In genomic region chr1:164559342-164560070, GRCh38 we compare ENCODE assay signal across 8 cellular contexts. TPM values are rescaled to one million over a fixed set of nuclear protein-coding genes. Genes with fewer than 3 reads are reported as not detected.
DNase-seq lines count a peak whose midpoint lies in the region; ATAC-seq, FAIRE-seq and TF ChIP-seq lines count a peak whose summit lies in the region.

No MANE protein-coding gene starts in this region.

- peaks cover 27% of the 10 kb centered on the region for H3K79me2 ChIP-seq in MM.1S (ENCODE audit: low read length)
- H3K79me2 ChIP-seq in hepatocyte: peaks cover 50% of the 10 kb centered on the region

- intact Hi-C loops in psoas muscle (cut with DNase I): loop anchor here (5.0 kb wide), 4 partner anchors 42 to 223 kb away; no protein-coding TSS in a partner anchor

- ATAC-seq in psoas muscle (peak; percentile 21 to 58 (median 41)), GM21529 (IDR thresholded peaks at IDR 0.05; ENCODE audit: unreplicated experiment) (no peak), HG03432 (IDR thresholded peaks at IDR 0.05; ENCODE audit: unreplicated experiment) (no peak)

- no peak for TF ChIP-seq POLR2A in H54 (IDR thresholded peaks at IDR 0.05; ENCODE audit: low read depth, low read length)

- no peaks in the 10 kb centered on the region for H3K27me3 ChIP-seq in MM.1S (replicated peaks; ENCODE audit: insufficient read depth, low read length)
- no peaks in the 10 kb centered on the region for H3K27me3 ChIP-seq in hepatocyte
- H3K27me3 ChIP-seq in psoas muscle (ENCODE audit: insufficient read depth in 3 of 3, low read length in 2 of 3): no peaks in the 10 kb centered on the region

- WGBS in hepatocyte (ENCODE audit: low lambda C conversion rate, missing lambda C conversion rate): 0% methylated on average over 9 of the region's 20 CpGs
- 0 to 1% (median 0%) methylated on average over 19 to 20 of the region's 20 CpGs for WGBS in psoas muscle, 3 donors

- H3F3A ChIP-seq in MM.1S (ENCODE audit: insufficient read depth, low read length): no peaks in the 10 kb centered on the region

- peaks cover 10% of the 10 kb centered on the region for H3K4me1 ChIP-seq in MM.1S (ENCODE audit: low read length)
- H3K4me1 ChIP-seq in hepatocyte (ENCODE audit: insufficient read depth): peaks cover 9% of the 10 kb centered on the region
- H3K4me1 ChIP-seq in psoas muscle: peaks cover 16% of the 10 kb centered on the region

- H3K27ac ChIP-seq in MM.1S (ENCODE audit: low read length) (peak overlapping the region; percentile 15; the same call in 1 of the 2 replicates), hepatocyte (peak overlapping the region; percentile 92), psoas muscle (peak overlapping the region; percentile 74)

- no peak for FAIRE-seq in H54 (lab: Jason Lieb, UNC)

- TF ChIP-seq CTCF in MM.1S (IDR thresholded peaks at IDR 0.05; ENCODE audit: low read length) (no peak), hepatocyte (IDR thresholded peaks at IDR 0.05; ENCODE audit: poor library complexity) (no peak), psoas muscle (IDR thresholded peaks at IDR 0.05) (no peak)

- no peaks in the 10 kb centered on the region for H4K20me1 ChIP-seq in MM.1S (ENCODE audit: insufficient read depth, low read length)
- H4K20me1 ChIP-seq in hepatocyte (ENCODE audit: insufficient read depth, poor library complexity, severe bottlenecking): no peaks in the 10 kb centered on the region

- DNase-seq in DMS114 treated with DMSO at 0.1 percent for 48 hours (lab: John Stamatoyannopoulos, UW; ENCODE audit: unreplicated experiment): peak; percentile 35
- DNase-seq in MM.1S: peak; percentile 32
- DNase-seq in amygdala (lab: John Stamatoyannopoulos, UW): peak in 42 of 56 donors; percentile 3 to 56 (median 34)
- peak; percentile 35 for DNase-seq in hepatocyte (ENCODE audit: low spot score)
- peak; percentile 44 to 71 for DNase-seq in psoas muscle
- DNase-seq in H54 (ENCODE audit: insufficient read length, low spot score): no peak

- H3K4me2 ChIP-seq in MM.1S (ENCODE audit: low read depth, low read length) (peak overlapping the region; percentile 45; the same call in 1 of the 2 replicates), hepatocyte (peak overlapping the region; percentile 75)

- H3K9me2 ChIP-seq in MM.1S (replicated peaks; ENCODE audit: insufficient read depth, low read length) (no peaks in the 10 kb centered on the region), hepatocyte (replicated peaks; ENCODE audit: insufficient read depth) (no peaks in the 10 kb centered on the region)

- H3K36me3 ChIP-seq in MM.1S (replicated peaks; ENCODE audit: insufficient read depth, low read length) (no peaks in the 10 kb centered on the region), hepatocyte (replicated peaks; ENCODE audit: insufficient read depth, low read depth) (no peaks in the 10 kb centered on the region), psoas muscle (ENCODE audit: insufficient read depth in 1 of 2, low read depth in 1 of 2) (no peaks in the 10 kb centered on the region)

- H3K4me3 ChIP-seq in MM.1S (ENCODE audit: low read length): peak overlapping the region; percentile 71
- H3K4me3 ChIP-seq in hepatocyte: peak overlapping the region; percentile 72
- peak overlapping the region; percentile 85 for H3K4me3 ChIP-seq in psoas muscle

- H3K9me3 ChIP-seq in MM.1S (replicated peaks; ENCODE audit: insufficient read depth, low read length): no peaks in the 10 kb centered on the region
- no peaks in the 10 kb centered on the region for H3K9me3 ChIP-seq in hepatocyte (ENCODE audit: low read depth)
- no peaks in the 10 kb centered on the region for H3K9me3 ChIP-seq in psoas muscle

- H3K9ac ChIP-seq in MM.1S (ENCODE audit: low read length): peak overlapping the region; percentile 55; the same call in 1 of the 2 replicates

- H2AFZ ChIP-seq in MM.1S (ENCODE audit: low read length) (peak overlapping the region; percentile 63), hepatocyte (peak overlapping the region; percentile 46)

RNA-seq across cellular contexts. Expression of gene PBX1, which starts 0.5 kb away (rescaled TPM):
- total RNA-seq in hepatocyte (61.2 and 61.6 TPM in 2 replicates), psoas muscle (10 to 100 TPM; 59.3 to 69.9 (median 64.4) TPM)
- polyA plus RNA-seq in hepatocyte (14.0 and 14.8 TPM in 2 replicates), psoas muscle (10 to 100 TPM; 10.6 to 36.8 (median 24.5) TPM)

Comparison
In these comparisons a context has a peak if more than half of its experiments do, and no peak if none do; other contexts are left out.
1. H3K27ac ChIP-seq: peak in every context shown above with its lines; median percentile 92 in hepatocyte; 74 in psoas muscle; 15 in MM.1S.
2. ATAC-seq: peak in psoas muscle (4 of 4); none in GM21529 (single experiment) and HG03432 (single experiment).
3. Peak in every context shown above with its lines, with median percentiles within 50 percentile points of each other: H3K4me3 ChIP-seq.